In the genomic region with DNA sequence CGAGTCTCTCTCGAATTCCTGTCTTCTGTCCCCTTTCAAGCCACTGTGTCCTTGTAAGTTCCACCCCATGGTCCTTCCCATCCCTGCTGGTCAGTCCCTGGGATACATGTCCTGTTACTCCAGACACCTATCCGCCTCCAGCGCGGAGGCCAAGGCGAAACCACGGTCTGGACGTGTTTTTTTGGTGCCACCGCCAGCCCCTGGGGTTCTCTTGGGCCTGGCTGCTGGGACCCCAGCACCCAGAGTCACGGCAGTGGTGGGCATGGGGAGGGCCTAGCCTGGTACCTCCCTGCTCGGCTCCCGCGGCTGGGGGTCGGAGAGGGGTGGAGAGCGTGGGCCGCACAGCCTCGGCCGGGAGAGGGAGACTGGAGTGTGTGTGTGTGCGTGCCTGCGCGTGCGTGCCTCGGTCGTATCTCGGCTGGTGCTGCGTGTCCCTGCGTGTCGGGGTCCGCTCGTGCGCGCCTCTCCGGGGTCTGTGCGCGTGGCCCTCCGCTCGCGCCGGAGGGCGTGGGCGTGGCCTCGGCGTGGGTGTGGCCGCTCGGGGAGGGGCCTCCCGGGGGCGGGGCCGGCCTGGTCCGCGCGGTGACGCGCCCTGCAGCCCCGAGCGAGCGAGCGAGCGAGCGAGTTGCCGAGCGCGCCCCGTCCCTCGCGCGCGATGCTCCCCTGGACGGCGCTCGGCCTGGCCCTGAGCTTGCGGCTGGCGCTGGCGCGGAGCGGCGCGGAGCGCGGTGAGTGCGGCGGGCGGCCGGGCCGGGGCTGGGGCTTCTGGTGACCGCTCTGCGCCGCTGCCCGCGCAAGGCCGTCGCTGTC, we compare ENCODE assay signal across 8 cellular contexts. TPM values are rescaled to one million over a fixed set of nuclear protein-coding genes. Genes with fewer than 3 reads are reported as not detected.
DNase-seq lines count a peak whose midpoint lies in the region; ATAC-seq and TF ChIP-seq lines count a peak whose summit lies in the region.

TSS of gene VWA1 (plus strand) at position 597 of the 810 bp plus-strand sequence. CDS start at position 656, 59 bp downstream.

- no peak for ATAC-seq in GM21576 (IDR thresholded peaks at IDR 0.05; ENCODE audit: unreplicated experiment)

- H3K27ac ChIP-seq in coronary artery (peak within 1 kb of the TSS; percentile 38 to 88), layer of hippocampus (ENCODE audit: low read depth, low read length) (peak within 1 kb of the TSS; percentile 96)

- H3K4me3 ChIP-seq in Jurkat, Clone E6-1 (ENCODE audit: low read length), result peak within 1 kb of the TSS; percentile 41
- peak within 1 kb of the TSS; percentile 72 for H3K4me3 ChIP-seq in coronary artery

- TF ChIP-seq CTCF in coronary artery (IDR thresholded peaks at IDR 0.05), result no peak

- H3K27me3 ChIP-seq in layer of hippocampus (ENCODE audit: control insufficient read depth, insufficient read depth, low read length), result no peaks in the 10 kb centered on the region

- DNase-seq in DMS153 (lab: John Stamatoyannopoulos, UW) (peak; percentile 59), coronary artery (ENCODE audit: low spot score) (no peak), NCI-H1436 treated with DMSO at 0.1 percent for 48 hours (lab: John Stamatoyannopoulos, UW) (no peak)
- DNase-seq in Jurkat, Clone E6-1 (ENCODE audit: low read depth, low spot score), result peak; percentile 25
- peak; percentile 76 for DNase-seq in activated CD4-positive, alpha-beta T cell treated with anti-CD3 and anti-CD28 coated beads for 48 hours
- peak; percentile 56 to 69 for DNase-seq in stimulated activated CD4-positive, alpha-beta T cell treated with anti-CD3 and anti-CD28 coated beads, Interleukin-1b, Interleukin-23, amount 100 ng/mL, for 4 hours (ENCODE audit: low read depth in 2 of 2)

RNA-seq across cellular contexts. Expression of gene VWA1, which starts in this region (rescaled TPM):
- polyA plus RNA-seq in Jurkat, Clone E6-1 (2012; ENCODE audit: insufficient read depth, insufficient read length), result 1.1 TPM

Comparison
In these comparisons a context has a peak if more than half of its experiments do, and no peak if none do; other contexts are left out.
1. DNase-seq: peak in DMS153 (single experiment), Jurkat, Clone E6-1 (single experiment), activated CD4-positive, alpha-beta T cell treated with anti-CD3 and anti-CD28 coated beads for 48 hours (single experiment) and stimulated activated CD4-positive, alpha-beta T cell treated with anti-CD3 and anti-CD28 coated beads, Interleukin-1b, Interleukin-23, amount 100 ng/mL, for 4 hours (2 of 2); none in coronary artery (single experiment) and NCI-H1436 treated with DMSO at 0.1 percent for 48 hours (single experiment).